In the genomic region with DNA sequence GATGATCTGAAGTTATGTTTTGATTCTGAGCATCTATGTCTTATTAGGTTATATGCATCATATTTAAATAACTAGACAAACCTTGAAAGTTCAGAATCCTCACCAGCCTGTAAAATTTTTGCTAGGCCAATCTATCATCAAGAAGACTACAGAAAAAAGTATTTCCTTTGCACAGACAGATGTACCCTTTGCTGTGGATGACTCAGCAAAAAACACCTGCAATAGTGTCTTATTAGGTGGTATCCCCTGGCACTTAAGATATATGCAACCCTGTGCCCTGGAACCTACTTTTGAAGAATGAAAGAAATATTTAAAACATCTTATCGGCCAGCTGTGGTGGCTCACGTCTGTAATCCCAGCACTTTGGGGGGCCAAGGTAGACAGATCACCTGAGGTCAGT, we compare ENCODE assay signal across 22 cellular contexts.
DNase-seq lines count a peak whose midpoint lies in the region; ATAC-seq, FAIRE-seq and TF ChIP-seq lines count a peak whose summit lies in the region.
"Had no signal": no experiment of that assay in that cellular context is flagged by ENCODE, and none has a peak within 500 bp of the region (broad histone marks: within the 10 kb centered on the region; RNA-seq: fewer than 3 reads in every experiment).

No MANE protein-coding gene starts in this region.

- intact Hi-C loops in HepG2 (cut with micrococcal nuclease; ENCODE audit: unreplicated experiment): no loop called here
- intact Hi-C loops in right lobe of liver (cut with DNase I): no loop called here
- intact Hi-C loops in activated CD4-positive, alpha-beta T cell treated with anti-CD3 and anti-CD28 coated beads, Interleukin-2, amount 10 ng/mL, durations not matched to agents 24 days and 14 days (cut with micrococcal nuclease): loop anchor here (5.0 kb wide), 1 partner anchor 43 kb away; no protein-coding TSS in a partner anchor
- intact Hi-C loops in Right ventricle myocardium superior (cut with DNase I): no loop called here

- H3K27me3 Mint-ChIP-seq in stimulated activated naive B cell treated with anti-CD40 and anti-IgM and Interleukin-4, amounts not matched to agents 10 μg/mL and 1 μg/mL and 100 μg/mL, for 72 hours: no peaks in the 10 kb centered on the region
- H3K27me3 Mint-ChIP-seq in activated CD4-positive, alpha-beta T cell treated with anti-CD3 and anti-CD28 coated beads, Interleukin-2, amount 10 ng/mL, durations not matched to agents 24 days and 14 days: no peaks in the 10 kb centered on the region
- H3K27me3 Mint-ChIP-seq: B cell had no signal

- CTCF ChIA-PET in HepG2 (lab: Yijun Ruan, JAX; ENCODE audit: low intra/inter-chr PET ratio, low total read pairs): no interaction called here

- POLR2A ChIA-PET in HepG2 (lab: Yijun Ruan, JAX): no interaction called here

- no peaks in the 10 kb centered on the region for H3K9me3 Mint-ChIP-seq in stimulated activated naive B cell treated with anti-CD40 and anti-IgM and Interleukin-4, amounts not matched to agents 10 μg/mL and 1 μg/mL and 100 μg/mL, for 72 hours
- H3K9me3 Mint-ChIP-seq in activated CD4-positive, alpha-beta T cell treated with anti-CD3 and anti-CD28 coated beads, Interleukin-2, amount 10 ng/mL, durations not matched to agents 24 days and 14 days: no peaks in the 10 kb centered on the region

- H3K4me3 Mint-ChIP-seq in stimulated activated naive B cell treated with anti-CD40 and anti-IgM and Interleukin-4, amounts not matched to agents 10 μg/mL and 1 μg/mL and 100 μg/mL, for 72 hours: no peak overlapping the region
- H3K4me3 Mint-ChIP-seq in activated CD4-positive, alpha-beta T cell treated with anti-CD3 and anti-CD28 coated beads, Interleukin-2, amount 10 ng/mL, durations not matched to agents 24 days and 14 days: no peak overlapping the region
- H3K4me3 Mint-ChIP-seq: B cell, CD14-positive monocyte had no signal

- in situ Hi-C loops in HepG2 (cut with HindIII; ENCODE audit: extremely low pct_ligation_motif_present, low pct_unique_long_range_greater_than_20kb): no loop called here

- H3K36me3 Mint-ChIP-seq in stimulated activated naive B cell treated with anti-CD40 and anti-IgM and Interleukin-4, amounts not matched to agents 10 μg/mL and 1 μg/mL and 100 μg/mL, for 72 hours: no peaks in the 10 kb centered on the region
- no peaks in the 10 kb centered on the region for H3K36me3 Mint-ChIP-seq in activated CD4-positive, alpha-beta T cell treated with anti-CD3 and anti-CD28 coated beads, Interleukin-2, amount 10 ng/mL, durations not matched to agents 24 days and 14 days (ENCODE audit: low read depth)

- H4K20me1 ChIP-seq in HepG2 (ENCODE audit: insufficient read depth, low read length): no peaks in the 10 kb centered on the region

- no peak for ATAC-seq in HepG2
- ATAC-seq in right lobe of liver: no peak
- peak; percentile 31 for ATAC-seq in HG03354 (IDR thresholded peaks at IDR 0.05; ENCODE audit: poor library complexity, severe bottlenecking, unreplicated experiment)
- ATAC-seq in stimulated activated naive B cell treated with anti-CD40 and anti-IgM and Interleukin-4, amounts not matched to agents 10 μg/mL and 1 μg/mL and 100 μg/mL, for 72 hours (replicated peaks): no peak
- no peak for ATAC-seq in Right ventricle myocardium superior (ENCODE audit: poor library complexity)

- H3K9me3 ChIP-seq in HepG2 (ENCODE audit: low read length) (no peaks in the 10 kb centered on the region), right lobe of liver (no peaks in the 10 kb centered on the region)
- H3K9me3 ChIP-seq: HAP-1, Peyer's patch, SJSA1 had no signal

- H3K27me3 ChIP-seq in HepG2 (ENCODE audit: control insufficient read depth in 1 of 2, insufficient read depth in 2 of 2, low read length in 2 of 2) (no peaks in the 10 kb centered on the region), right lobe of liver (no peaks in the 10 kb centered on the region)
- H3K27me3 ChIP-seq: Peyer's patch, SJSA1 had no signal

- 24% methylated on average over 2 of the region's 2 CpGs for WGBS in HepG2 (ENCODE audit: low lambda C conversion rate)
- 59% methylated on average over 2 of the region's 2 CpGs for WGBS in right lobe of liver (ENCODE audit: insufficient coverage, low coverage, low lambda C conversion rate, missing lambda C conversion rate)

- no peak overlapping the region for H3K4me2 ChIP-seq in HepG2 (ENCODE audit: low read depth, low read length)

- TF ChIP-seq RAD21 in HepG2 (CRISPR knock-in tag; IDR thresholded peaks at IDR 0.05): no peak

- no peaks in the 10 kb centered on the region for H3K79me2 ChIP-seq in HepG2 (ENCODE audit: insufficient read depth, low read length)

- H3K36me3 ChIP-seq in HepG2 (replicated peaks in 1 of 2; ENCODE audit: control insufficient read depth in 1 of 2, insufficient read depth in 2 of 2, low read length in 2 of 2) (no peaks in the 10 kb centered on the region), right lobe of liver (no peaks in the 10 kb centered on the region)
- H3K36me3 ChIP-seq: HAP-1, Peyer's patch, SJSA1 had no signal

- H3K27ac ChIP-seq in HepG2 (ENCODE audit: extremely low read length, insufficient read depth, low read length) (no peak overlapping the region), right lobe of liver (no peak overlapping the region)
- H3K27ac ChIP-seq: Peyer's patch, SJSA1 had no signal

- no peak overlapping the region for H3K9ac ChIP-seq in HepG2 (ENCODE audit: insufficient read depth, low read depth, low read length)

- H3K4me1 ChIP-seq in HepG2 (ENCODE audit: insufficient read depth, low read length): no peaks in the 10 kb centered on the region
- H3K4me1 ChIP-seq in right lobe of liver: no peaks in the 10 kb centered on the region
- H3K4me1 ChIP-seq: Peyer's patch had no signal

- peaks cover 25 to 47% of the 10 kb centered on the region in 2 donors for H3K4me1 Mint-ChIP-seq in stimulated activated naive B cell treated with anti-CD40 and anti-IgM and Interleukin-4, amounts not matched to agents 10 μg/mL and 1 μg/mL and 100 μg/mL, for 72 hours
- H3K4me1 Mint-ChIP-seq in activated CD4-positive, alpha-beta T cell treated with anti-CD3 and anti-CD28 coated beads, Interleukin-2, amount 10 ng/mL, durations not matched to agents 24 days and 14 days: no peaks in the 10 kb centered on the region

- TF ChIP-seq EP300 in HepG2 (IDR thresholded peaks at IDR 0.05; ENCODE audit: low read depth in 2 of 2, low read length in 2 of 2): no peak
- no peak for TF ChIP-seq EP300 in HepG2 (CRISPR knock-in tag; IDR thresholded peaks at IDR 0.05; ENCODE audit: borderline replicate concordance)

- H3K4me3 ChIP-seq in HepG2 (replicated peaks in 1 of 3; ENCODE audit: insufficient read depth in 1 of 3, low read depth in 2 of 3, low read length in 3 of 3) (no peak overlapping the region), right lobe of liver (no peak overlapping the region)
- H3K4me3 ChIP-seq: HAP-1, Peyer's patch, SJSA1 had no signal

- TF ChIP-seq CTCF in HepG2 (CRISPR knock-in tag; IDR thresholded peaks at IDR 0.05): no peak
- TF ChIP-seq CTCF in right lobe of liver (IDR thresholded peaks at IDR 0.05): no peak

- FAIRE-seq in HepG2 (lab: Jason Lieb, UNC): no peak

- TF ChIP-seq POLR2A in HepG2 (IDR thresholded peaks at IDR 0.05; ENCODE audit: insufficient read depth in 1 of 2, low read depth in 2 of 2, low read length in 2 of 2): no peak
- no peak for TF ChIP-seq POLR2A in right lobe of liver (IDR thresholded peaks at IDR 0.05)

- no TSS peak for BruUV-seq in HepG2 (replicated peaks; lab: Mats Ljungman, UMichigan)

- H2AFZ ChIP-seq in HepG2 (ENCODE audit: low read length): no peak overlapping the region

- H3K27ac Mint-ChIP-seq in stimulated activated naive B cell treated with anti-CD40 and anti-IgM and Interleukin-4, amounts not matched to agents 10 μg/mL and 1 μg/mL and 100 μg/mL, for 72 hours: peak overlapping the region; percentile 42
- H3K27ac Mint-ChIP-seq in activated CD4-positive, alpha-beta T cell treated with anti-CD3 and anti-CD28 coated beads, Interleukin-2, amount 10 ng/mL, durations not matched to agents 24 days and 14 days: no peak overlapping the region
- H3K27ac Mint-ChIP-seq: B cell, CD14-positive monocyte had no signal

- DNase-seq in HepG2 (ENCODE audit: low spot score) (no peak), right lobe of liver (no peak), OCI-M1 (lab: John Stamatoyannopoulos, UW) (peak; percentile 13), HCEC 1CT (no peak), Right ventricle myocardium superior (no peak)
- no peak for DNase-seq in stimulated activated naive B cell treated with anti-CD40 and anti-IgM and Interleukin-4, amounts not matched to agents 10 μg/mL and 1 μg/mL and 100 μg/mL, for 72 hours
- DNase-seq in activated CD4-positive, alpha-beta T cell treated with anti-CD3 and anti-CD28 coated beads, Interleukin-2, amount 10 ng/mL, durations not matched to agents 24 days and 14 days: no peak
- DNase-seq: DMS79; MV-4-11; NCI-H1694; NCI-H2081; NCI-H2171; NCI-H345; NCI-H524; NCI-H774; NK-92 treated with Interleukin-12 subunit alpha and Interleukin-12 subunit beta, amount 100 ng/mL, for 24 hours; Peyer's patch had no signal

TF ChIP-seq in HepG2, 621 proteins besides CTCF, POLR2A, EP300 and RAD21 (continues in another document):
- no peak for TF ChIP-seq ZSCAN21 (CRISPR knock-in tag; IDR thresholded peaks at IDR 0.05; ENCODE audit: borderline replicate concordance)
- TF ChIP-seq YEATS4 (CRISPR knock-in tag; IDR thresholded peaks at IDR 0.05; ENCODE audit: borderline replicate concordance): no peak
- no peak for TF ChIP-seq ZNF460 (CRISPR knock-in tag; IDR thresholded peaks at IDR 0.05; ENCODE audit: borderline replicate concordance)
- no peak for TF ChIP-seq ZNF75D (CRISPR knock-in tag; IDR thresholded peaks at IDR 0.05; ENCODE audit: borderline replicate concordance)
- no peak for TF ChIP-seq KMT2A (CRISPR knock-in tag; IDR thresholded peaks at IDR 0.05)
- peak; percentile 93 for TF ChIP-seq NFE2L2 (IDR thresholded peaks at IDR 0.05; ENCODE audit: low read length)
- TF ChIP-seq ZNF776 (CRISPR knock-in tag; IDR thresholded peaks at IDR 0.05): no peak
- no peak for TF ChIP-seq ZNF788 (CRISPR knock-in tag; IDR thresholded peaks at IDR 0.05; ENCODE audit: borderline replicate concordance)
- TF ChIP-seq RBM22 (optimal IDR thresholded peaks at IDR 0.05; ENCODE audit: low read length): no peak
